In genomic region chr11:65134952-65135632, GRCh38 we compare ENCODE assay signal across 8 cellular contexts. TPM values are rescaled to one million over a fixed set of nuclear protein-coding genes. Genes with fewer than 3 reads are reported as not detected.
DNase-seq lines count a peak whose midpoint lies in the region; TF ChIP-seq lines count a peak whose summit lies in the region.

No MANE protein-coding gene starts in this region.

- H3K4me3 ChIP-seq in HFF-Myc (replicated peaks; ENCODE audit: low read depth, low read length), result peak overlapping the region; percentile 93
- peak overlapping the region; percentile 84 for H3K4me3 ChIP-seq in SJSA1
- peak overlapping the region; percentile 79 for H3K4me3 ChIP-seq in thymus (ENCODE audit: low read length)

- no peaks in the 10 kb centered on the region for H3K9me3 ChIP-seq in SJSA1 (replicated peaks)
- no peaks in the 10 kb centered on the region for H3K9me3 ChIP-seq in thymus (ENCODE audit: control insufficient read depth)

- H3K27ac ChIP-seq in SJSA1 (peak overlapping the region; percentile 98), thymus (ENCODE audit: low read depth) (peak overlapping the region; percentile 96)

- H3K36me3 ChIP-seq in SJSA1 (peaks cover 42% of the 10 kb centered on the region), thymus (ENCODE audit: control insufficient read depth, insufficient read depth) (peaks cover 26% of the 10 kb centered on the region)

- H3K27me3 ChIP-seq in SJSA1 (replicated peaks) (peaks cover 2% of the 10 kb centered on the region), thymus (ENCODE audit: control insufficient read depth, insufficient read depth) (no peaks in the 10 kb centered on the region)

- no peak for TF ChIP-seq CTCF in HFF-Myc (IDR thresholded peaks at IDR 0.05; ENCODE audit: low read depth, low read length, missing control alignments)

- 5% methylated on average over 24 of the region's 24 CpGs for WGBS in thymus

- peaks cover 16% of the 10 kb centered on the region for H3K4me1 ChIP-seq in SJSA1 (replicated peaks)
- H3K4me1 ChIP-seq in thymus (ENCODE audit: control insufficient read depth, insufficient read depth, low read length), result peaks cover 10% of the 10 kb centered on the region

- DNase-seq in GM03348 (ENCODE audit: low spot score) (peak; percentile 96), HFF-Myc (ENCODE audit: extremely low read depth, low read depth) (peak; percentile 87), MV-4-11 (lab: John Stamatoyannopoulos, UW) (peak; percentile 91), SJSA1 (ENCODE audit: low read depth in 1 of 2, low spot score in 2 of 2) (peak; percentile 97 to 100), germinal center (ENCODE audit: low spot score) (peak; percentile 96), non-pigmented ciliary epithelial cell (ENCODE audit: low read depth) (peak; percentile 92)
- peak; percentile 80 for DNase-seq in activated naive CD4-positive, alpha-beta T cell treated with anti-CD3 and anti-CD28 coated beads, Interleukin-2, amount 50 U/mL, for 16 hours

RNA-seq across cellular contexts. Expression of gene SYVN1, which starts 0.8 kb away (rescaled TPM):
- 15.6 and 20.2 TPM in 2 replicates for total RNA-seq in SJSA1 (2014; rRNA removed; shearing (Covaris generic))
- polyA plus RNA-seq in thymus, result 22.7 TPM

RNA-seq across cellular contexts. Expression of gene MRPL49, which starts 13.0 kb away (rescaled TPM):
- total RNA-seq in SJSA1 (2014; rRNA removed; shearing (Covaris generic)), result 113 and 138 TPM in 2 replicates
- 36.2 TPM for polyA plus RNA-seq in thymus

RNA-seq across cellular contexts. Expression of gene FAU, which starts 13.2 kb away (rescaled TPM):
- 672 and 1,078 TPM in 2 replicates for total RNA-seq in SJSA1 (2014; rRNA removed; shearing (Covaris generic))
- 1,132 TPM for polyA plus RNA-seq in thymus

RNA-seq across cellular contexts. Expression of gene ZNHIT2, which starts 17.6 kb away (rescaled TPM):
- total RNA-seq in SJSA1 (2014; rRNA removed; shearing (Covaris generic)), result 22.8 and 42.1 TPM in 2 replicates
- polyA plus RNA-seq in thymus, result 16.5 TPM

RNA-seq across cellular contexts. Expression of gene TM7SF2, which starts 23.4 kb away (rescaled TPM):
- total RNA-seq in SJSA1 (2014; rRNA removed; shearing (Covaris generic)), result 1.5 and 2.4 TPM in 2 replicates
- polyA plus RNA-seq in thymus, result 35.8 TPM

Comparison
In these comparisons a context has a peak if more than half of its experiments do, and no peak if none do; other contexts are left out.
1. Peak in every context shown above with its lines: DNase-seq, H3K4me3 ChIP-seq and H3K27ac ChIP-seq.